In genomic region chr14:99910337-99911268, GRCh38 we compare ENCODE assay signal across 14 cellular contexts.
DNase-seq lines count a peak whose midpoint lies in the region; ATAC-seq and TF ChIP-seq lines count a peak whose summit lies in the region.
"Had no signal": no experiment of that assay in that cellular context is flagged by ENCODE, and none has a peak within 500 bp of the region (broad histone marks: within the 10 kb centered on the region; RNA-seq: fewer than 3 reads in every experiment).

No MANE protein-coding gene starts in this region.

- ATAC-seq in HG03439 (IDR thresholded peaks at IDR 0.05; ENCODE audit: unreplicated experiment) (no peak), HG03175 (IDR thresholded peaks at IDR 0.05; ENCODE audit: unreplicated experiment) (no peak)

- H3K9me3 Mint-ChIP-seq in progenitor cell of endocrine pancreas (ENCODE audit: low read depth) = no peaks in the 10 kb centered on the region

- no peak overlapping the region for H3K4me3 Mint-ChIP-seq in progenitor cell of endocrine pancreas (ENCODE audit: low read depth)
- H3K4me3 Mint-ChIP-seq: naive B cell had no signal

- H3K27ac Mint-ChIP-seq in progenitor cell of endocrine pancreas = no peak overlapping the region
- H3K27ac Mint-ChIP-seq: naive B cell had no signal

- H3K4me3 ChIP-seq in A673 (ENCODE audit: low read depth, low read length, poor library complexity, severe bottlenecking) = no peak overlapping the region
- H3K4me3 ChIP-seq: dorsolateral prefrontal cortex, stomach had no signal

- H3K4me1 Mint-ChIP-seq in progenitor cell of endocrine pancreas (ENCODE audit: low read depth) = no peaks in the 10 kb centered on the region
- H3K4me1 Mint-ChIP-seq: naive B cell had no signal

- H3K36me3 ChIP-seq in A673 (ENCODE audit: insufficient read depth, low read length, poor library complexity, severe bottlenecking) = peaks cover 4% of the 10 kb centered on the region

- no TSS peak for BruUV-seq in A673 (replicated peaks; lab: Mats Ljungman, UMichigan)

- DNase-seq in A673 (ENCODE audit: low spot score) (peak; percentile 17), HK-2 (ENCODE audit: unreplicated experiment) (peak; percentile 31), amniotic stem cell (lab: John Stamatoyannopoulos, UW) (peak; percentile 63), hepatic stellate cell (ENCODE audit: low spot score) (peak; percentile 81), HEK293T (ENCODE audit: extremely low spot score) (no peak), progenitor cell of endocrine pancreas (ENCODE audit: low spot score, unreplicated experiment) (no peak)
- DNase-seq: AML-193, dorsolateral prefrontal cortex, naive B cell, NCI-H1417 treated with DMSO at 0.1 percent for 48 hours, OCI-M1, stomach had no signal

- POLR2A ChIA-PET in A673 (lab: Charles Lee; ENCODE audit: low non-redundant PET) = no interaction called here
- POLR2A ChIA-PET in HEK293T (lab: Yijun Ruan, JAX) = no interaction called here

- no peaks in the 10 kb centered on the region for H3K4me1 ChIP-seq in A673 (ENCODE audit: insufficient read depth, low read length, poor library complexity, severe bottlenecking)
- H3K4me1 ChIP-seq: stomach had no signal

- CTCF ChIA-PET in A673 (lab: Charles Lee) = no interaction called here
- CTCF ChIA-PET in HEK293T (lab: Yijun Ruan, JAX) = interaction anchor here (0.8 to 1.7 kb wide), 3 partner anchors 12 to 181 kb away, joined by 3 to 5 read pairs (median 4); no protein-coding TSS in a partner anchor

- no peak overlapping the region for H3K27ac ChIP-seq in A673 (ENCODE audit: low read depth, low read length, poor library complexity, severe bottlenecking)
- H3K27ac ChIP-seq: stomach had no signal

- no peaks in the 10 kb centered on the region for H3K9me3 ChIP-seq in A673 (ENCODE audit: low read depth, low read length, poor library complexity, severe bottlenecking)
- H3K9me3 ChIP-seq: stomach had no signal

- no peaks in the 10 kb centered on the region for H3K27me3 ChIP-seq in A673 (replicated peaks; ENCODE audit: insufficient read depth, low read depth, low read length, poor library complexity)
- H3K27me3 ChIP-seq: dorsolateral prefrontal cortex, stomach had no signal

- intact Hi-C loops in A673 (cut with micrococcal nuclease; ENCODE audit: unreplicated experiment) = no loop called here

- H3K27me3 Mint-ChIP-seq in progenitor cell of endocrine pancreas = no peaks in the 10 kb centered on the region

- no peak for TF ChIP-seq CTCF in A673 (conservative IDR thresholded peaks at IDR 0.05; ENCODE audit: low read depth, low read length)
- no peak for TF ChIP-seq CTCF in progenitor cell of endocrine pancreas (IDR thresholded peaks at IDR 0.05; ENCODE audit: unreplicated experiment)

- peaks cover 27% of the 10 kb centered on the region for H3K36me3 Mint-ChIP-seq in progenitor cell of endocrine pancreas (ENCODE audit: insufficient read depth)
- H3K36me3 Mint-ChIP-seq: naive B cell had no signal

TF ChIP-seq in HEK293T, 16 proteins besides CTCF, POLR2A, EP300 and RAD21:
- no peak for TF ChIP-seq NFRKB (IDR thresholded peaks at IDR 0.05)
- TF ChIP-seq L3MBTL2 (conservative IDR thresholded peaks at IDR 0.05) = no peak
- TF ChIP-seq FOXA1 (IDR thresholded peaks at IDR 0.05) = no peak
- no peak for TF ChIP-seq ZNF384 (IDR thresholded peaks at IDR 0.05)
- no peak for TF ChIP-seq ELF4 (IDR thresholded peaks at IDR 0.05)
- TF ChIP-seq ARNT (IDR thresholded peaks at IDR 0.05) = no peak
- no peak for TF ChIP-seq LEF1 (IDR thresholded peaks at IDR 0.05; ENCODE audit: borderline replicate concordance)
- no peak for TF ChIP-seq SP1 (IDR thresholded peaks at IDR 0.05)
- TF ChIP-seq, protein P1, sequence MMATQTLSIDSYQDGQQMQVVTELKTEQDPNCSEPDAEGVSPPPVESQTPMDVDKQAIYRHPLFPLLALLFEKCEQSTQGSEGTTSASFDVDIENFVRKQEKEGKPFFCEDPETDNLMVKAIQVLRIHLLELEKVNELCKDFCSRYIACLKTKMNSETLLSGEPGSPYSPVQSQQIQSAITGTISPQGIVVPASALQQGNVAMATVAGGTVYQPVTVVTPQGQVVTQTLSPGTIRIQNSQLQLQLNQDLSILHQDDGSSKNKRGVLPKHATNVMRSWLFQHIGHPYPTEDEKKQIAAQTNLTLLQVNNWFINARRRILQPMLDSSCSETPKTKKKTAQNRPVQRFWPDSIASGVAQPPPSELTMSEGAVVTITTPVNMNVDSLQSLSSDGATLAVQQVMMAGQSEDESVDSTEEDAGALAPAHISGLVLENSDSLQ (IDR thresholded peaks at IDR 0.05) = no peak; the same call in 1 of the 2 replicates
- TF ChIP-seq HDGF (IDR thresholded peaks at IDR 0.05; ENCODE audit: borderline replicate concordance) = no peak
- TF ChIP-seq TARDBP (IDR thresholded peaks at IDR 0.05) = no peak
- no peak for TF ChIP-seq FOXM1 (IDR thresholded peaks at IDR 0.05; ENCODE audit: borderline replicate concordance)
- TF ChIP-seq SUZ12 (IDR thresholded peaks at IDR 0.05) = no peak
- no peak for TF ChIP-seq FOXK2 (IDR thresholded peaks at IDR 0.05)

Comparison
In these comparisons a context has a peak if more than half of its experiments do, and no peak if none do; other contexts are left out.
1. DNase-seq: peak in A673 (single experiment), HK-2 (single experiment), amniotic stem cell (single experiment) and hepatic stellate cell (single experiment); none in HEK293T (single experiment) and progenitor cell of endocrine pancreas (single experiment).